Comparison of ENCODE assay signal across 27 cellular contexts in genomic region chr11:86416494-86416893, GRCh38. TPM values are rescaled to one million over a fixed set of nuclear protein-coding genes. Genes with fewer than 3 reads are reported as not detected.
DNase-seq lines count a peak whose midpoint lies in the region; ATAC-seq and TF ChIP-seq lines count a peak whose summit lies in the region.
"Had no signal": no experiment of that assay in that cellular context is flagged by ENCODE, and none has a peak within 500 bp of the region (broad histone marks: within the 10 kb centered on the region; RNA-seq: fewer than 3 reads in every experiment).

No MANE protein-coding gene starts in this region.

- H3K36me3 ChIP-seq in SK-N-SH (replicated peaks in 1 of 2; ENCODE audit: control insufficient read depth in 1 of 2, insufficient read depth in 2 of 2, low read length in 1 of 2): no peaks in the 10 kb centered on the region
- H3K36me3 ChIP-seq in aorta (ENCODE audit: control insufficient read depth in 1 of 2, insufficient read depth in 2 of 2, low read length in 1 of 2): no peaks in the 10 kb centered on the region
- H3K36me3 ChIP-seq: BE2C, pancreas had no signal

- H3K9me3 ChIP-seq in SK-N-SH (no peaks in the 10 kb centered on the region), aorta (ENCODE audit: control insufficient read depth, low read length) (no peaks in the 10 kb centered on the region)
- H3K9me3 ChIP-seq: BE2C, body of pancreas, pancreas had no signal

- ATAC-seq in SK-N-SH treated with all-trans-retinoic acid at 6 μM for 48 hours: 0 out of 3 replicates have a peak, but pooled peaks have one; percentile 16
- peak; percentile 26 for ATAC-seq in foreskin keratinocyte
- ATAC-seq in aorta (ENCODE audit: low FRiP score): no peak
- ATAC-seq: activated CD4-positive, CD25-positive, alpha-beta regulatory T cell treated with anti-CD3 and anti-CD28 coated beads, Interleukin-2, amount 50 U/mL, for 24 hours; body of pancreas; HCT116; naive thymus-derived CD8-positive, alpha-beta T cell; stimulated activated naive CD8-positive, alpha-beta T cell treated with anti-CD3 and anti-CD28 coated beads, Interleukin-15, amount 100 ng/mL, for 72 hours had no signal

- H3K79me2 ChIP-seq in SK-N-SH (ENCODE audit: insufficient read depth): no peaks in the 10 kb centered on the region

- DNase-seq in SK-N-SH: no peak
- DNase-seq in RPMI7951 (ENCODE audit: low read depth): peak; percentile 42
- DNase-seq in foreskin keratinocyte: peak in 1 of 2 donors; percentile 16
- no peak for DNase-seq in activated naive CD4-positive, alpha-beta T cell treated with anti-CD3 and anti-CD28 coated beads, Interleukin-2, amount 50 U/mL, for 16 hours
- no peak for DNase-seq in activated CD4-positive, alpha-beta T cell treated with anti-CD3 and anti-CD28 coated beads, Interleukin-2, amount 10 ng/mL, durations not matched to agents 24 days and 14 days
- no peak for DNase-seq in midbrain (lab: John Stamatoyannopoulos, UW)
- no peak for DNase-seq in aorta
- DNase-seq: activated naive CD8-positive, alpha-beta T cell treated with anti-CD3 and anti-CD28 coated beads for 36 hours; BE2C; body of pancreas; endodermal cell; GF-D8; hippocampal formation; islet precursor cell; naive thymus-derived CD8-positive, alpha-beta T cell; NCI-H1092; NCI-H2081 treated with DMSO at 0.1 percent for 48 hours; NCI-H510A treated with DMSO at 0.1 percent for 48 hours; pancreas; stimulated activated naive CD8-positive, alpha-beta T cell treated with anti-CD3 and anti-CD28 coated beads, Interleukin-15, amount 100 ng/mL, for 72 hours had no signal

- CTCF ChIA-PET in SK-N-SH (lab: Yijun Ruan, JAX): interaction anchor here (1.2 kb wide), 1 partner anchor 562 kb away, joined by 4 read pairs; the partner anchor contains the start of gene CCDC83

- no peak overlapping the region for H3K9ac ChIP-seq in SK-N-SH

- intact Hi-C loops in activated CD4-positive, alpha-beta T cell treated with anti-CD3 and anti-CD28 coated beads, Interleukin-2, amount 10 ng/mL, durations not matched to agents 24 days and 14 days (cut with micrococcal nuclease): no loop called here
- intact Hi-C loops in aorta (cut with DNase I): no loop called here

- POLR2A ChIA-PET in SK-N-SH (lab: Yijun Ruan, JAX): no interaction called here

- H3K27me3 Mint-ChIP-seq in activated CD4-positive, alpha-beta T cell treated with anti-CD3 and anti-CD28 coated beads, Interleukin-2, amount 10 ng/mL, durations not matched to agents 24 days and 14 days: no peaks in the 10 kb centered on the region
- H3K27me3 Mint-ChIP-seq: activated naive CD8-positive, alpha-beta T cell treated with anti-CD3 and anti-CD28 coated beads for 36 hours; IgD-negative memory B cell; naive thymus-derived CD8-positive, alpha-beta T cell; stimulated activated naive CD8-positive, alpha-beta T cell treated with anti-CD3 and anti-CD28 coated beads, Interleukin-15, amount 100 ng/mL, for 72 hours had no signal

- TF ChIP-seq CTCF in SK-N-SH (IDR thresholded peaks at IDR 0.05) (no peak), foreskin keratinocyte (conservative IDR thresholded peaks at IDR 0.05) (no peak)

- H3K27me3 ChIP-seq in SK-N-SH (ENCODE audit: insufficient read depth): no peaks in the 10 kb centered on the region
- no peaks in the 10 kb centered on the region for H3K27me3 ChIP-seq in foreskin keratinocyte
- H3K27me3 ChIP-seq in aorta (ENCODE audit: control insufficient read depth in 1 of 2, insufficient read depth in 2 of 2, low read length in 1 of 2): no peaks in the 10 kb centered on the region
- H3K27me3 ChIP-seq: BE2C, body of pancreas, pancreas had no signal

- H3K27ac ChIP-seq in SK-N-SH (ENCODE audit: low read depth in 2 of 2, low read length in 1 of 2) (no peak overlapping the region), foreskin keratinocyte (no peak overlapping the region), aorta (ENCODE audit: low read depth in 1 of 2, low read length in 2 of 2) (no peak overlapping the region)
- H3K27ac ChIP-seq: body of pancreas, pancreas had no signal

- H3K9me2 ChIP-seq in SK-N-SH: no peaks in the 10 kb centered on the region

- TF ChIP-seq EP300 in SK-N-SH (IDR thresholded peaks at IDR 0.05; ENCODE audit: borderline replicate concordance in 1 of 2, low read depth in 1 of 2, low read length in 1 of 2): no peak

- no peak overlapping the region for H3K4me3 Mint-ChIP-seq in activated CD4-positive, alpha-beta T cell treated with anti-CD3 and anti-CD28 coated beads, Interleukin-2, amount 10 ng/mL, durations not matched to agents 24 days and 14 days
- H3K4me3 Mint-ChIP-seq: activated naive CD8-positive, alpha-beta T cell treated with anti-CD3 and anti-CD28 coated beads for 36 hours; activated T-helper 1 cell treated with anti-CD3 and anti-CD28 coated beads, Interleukin-12 subunit alpha, Interleukin-12 subunit beta, Interleukin-2, Interleukin-4 antibody, amounts not matched to agents 30 ng/mL and 10 ng/mL and 1 ng/mL, durations not matched to agents 14 hours and 24 hours and 36 hours; endodermal cell; IgD-negative memory B cell; naive thymus-derived CD8-positive, alpha-beta T cell; stimulated activated naive CD8-positive, alpha-beta T cell treated with anti-CD3 and anti-CD28 coated beads, Interleukin-15, amount 100 ng/mL, for 72 hours had no signal

- H4K20me1 ChIP-seq in SK-N-SH (ENCODE audit: insufficient read depth): no peaks in the 10 kb centered on the region

- no peak for TF ChIP-seq RAD21 in SK-N-SH (IDR thresholded peaks at IDR 0.05; ENCODE audit: low read length)

- H3K4me3 ChIP-seq in SK-N-SH (ENCODE audit: low read depth in 2 of 2, low read length in 1 of 2) (no peak overlapping the region), aorta (ENCODE audit: low read length in 2 of 2) (no peak overlapping the region)
- H3K4me3 ChIP-seq: body of pancreas, pancreas had no signal

- H3K27ac Mint-ChIP-seq in activated CD4-positive, alpha-beta T cell treated with anti-CD3 and anti-CD28 coated beads, Interleukin-2, amount 10 ng/mL, durations not matched to agents 24 days and 14 days: no peak overlapping the region
- H3K27ac Mint-ChIP-seq: activated naive CD8-positive, alpha-beta T cell treated with anti-CD3 and anti-CD28 coated beads for 36 hours; activated T-helper 1 cell treated with anti-CD3 and anti-CD28 coated beads, Interleukin-12 subunit alpha, Interleukin-12 subunit beta, Interleukin-2, Interleukin-4 antibody, amounts not matched to agents 30 ng/mL and 10 ng/mL and 1 ng/mL, durations not matched to agents 14 hours and 24 hours and 36 hours; endodermal cell; IgD-negative memory B cell; naive thymus-derived CD8-positive, alpha-beta T cell had no signal

- H3K9me3 Mint-ChIP-seq in activated CD4-positive, alpha-beta T cell treated with anti-CD3 and anti-CD28 coated beads, Interleukin-2, amount 10 ng/mL, durations not matched to agents 24 days and 14 days: no peaks in the 10 kb centered on the region
- H3K9me3 Mint-ChIP-seq: activated naive CD8-positive, alpha-beta T cell treated with anti-CD3 and anti-CD28 coated beads for 36 hours; activated T-helper 1 cell treated with anti-CD3 and anti-CD28 coated beads, Interleukin-12 subunit alpha, Interleukin-12 subunit beta, Interleukin-2, Interleukin-4 antibody, amounts not matched to agents 30 ng/mL and 10 ng/mL and 1 ng/mL, durations not matched to agents 14 hours and 24 hours and 36 hours; endodermal cell; IgD-negative memory B cell; naive thymus-derived CD8-positive, alpha-beta T cell; stimulated activated naive CD8-positive, alpha-beta T cell treated with anti-CD3 and anti-CD28 coated beads, Interleukin-15, amount 100 ng/mL, for 72 hours had no signal

- no peaks in the 10 kb centered on the region for H3K36me3 Mint-ChIP-seq in activated CD4-positive, alpha-beta T cell treated with anti-CD3 and anti-CD28 coated beads, Interleukin-2, amount 10 ng/mL, durations not matched to agents 24 days and 14 days (ENCODE audit: low read depth)
- H3K36me3 Mint-ChIP-seq: activated naive CD8-positive, alpha-beta T cell treated with anti-CD3 and anti-CD28 coated beads for 36 hours had no signal

- H3K4me1 Mint-ChIP-seq in activated CD4-positive, alpha-beta T cell treated with anti-CD3 and anti-CD28 coated beads, Interleukin-2, amount 10 ng/mL, durations not matched to agents 24 days and 14 days: peaks cover 9% of the 10 kb centered on the region
- H3K4me1 Mint-ChIP-seq: naive thymus-derived CD8-positive, alpha-beta T cell had no signal

- H3F3A ChIP-seq in SK-N-SH (replicated peaks; ENCODE audit: insufficient read depth): no peaks in the 10 kb centered on the region

- H2AFZ ChIP-seq in SK-N-SH (ENCODE audit: low read depth): no peak overlapping the region; the same call in 1 of the 2 replicates

- H3K4me2 ChIP-seq in SK-N-SH: no peak overlapping the region

- WGBS in SK-N-SH (ENCODE audit: low lambda C conversion rate): 92% methylated on average over 1 of the region's 1 CpG
- 97 to 100% methylated on average over 1 of the region's 1 CpG for WGBS in aorta, 2 donors

- H3K4me1 ChIP-seq in SK-N-SH (ENCODE audit: control insufficient read depth in 1 of 2, insufficient read depth in 2 of 2, low read depth in 1 of 2, low read length in 1 of 2): no peaks in the 10 kb centered on the region
- H3K4me1 ChIP-seq in foreskin keratinocyte: peaks cover 11% of the 10 kb centered on the region
- H3K4me1 ChIP-seq in aorta (ENCODE audit: control insufficient read depth in 1 of 2, insufficient read depth in 2 of 2, low read length in 2 of 2): no peaks in the 10 kb centered on the region
- H3K4me1 ChIP-seq: BE2C, body of pancreas, pancreas had no signal

TF ChIP-seq in SK-N-SH treated with all-trans-retinoic acid at 6 μM for 48 hours, 23 proteins besides CTCF, POLR2A, EP300 and RAD21 (continues in another document):
- TF ChIP-seq ZC3H10 (CRISPR knock-in tag; IDR thresholded peaks at IDR 0.05) (no peak), ISL1 (CRISPR knock-in tag; IDR thresholded peaks at IDR 0.05) (no peak), ZNF70 (CRISPR knock-in tag; IDR thresholded peaks at IDR 0.05) (no peak)

TF ChIP-seq in SK-N-SH, 30 proteins besides CTCF, POLR2A, EP300 and RAD21 (continues in another document):
- TF ChIP-seq USF1 (IDR thresholded peaks at IDR 0.05; ENCODE audit: borderline replicate concordance, low read depth) (no peak), FOXM1 (IDR thresholded peaks at IDR 0.05; ENCODE audit: low read depth) (no peak)

RNA-seq across cellular contexts. Expression of gene CCDC81, which starts 41.8 kb away (rescaled TPM):
- polyA plus RNA-seq in SK-N-SH (2012; rRNA removed) (0.49 and 0.62 TPM in 2 replicates), foreskin keratinocyte (0.16 and 0.19 TPM in 2 replicates), aorta (1 to 10 TPM in 1 of 2 donors, under 1 TPM in 1; 0.63 to 7.0 TPM)
- 0.38 and 0.64 TPM in 2 replicates for polyA plus RNA-seq in SK-N-SH (2012; cell fraction: cytosol; rRNA removed)
- 1.8 and 2.0 TPM in 2 replicates for polyA plus RNA-seq in SK-N-SH (2012; cell fraction: nucleus; rRNA removed)
- total RNA-seq in RPMI7951 (2014; rRNA removed; shearing (Covaris generic)): 0.12 and 0.29 TPM in 2 replicates
- total RNA-seq in foreskin keratinocyte (0.14 and 0.17 TPM in 2 replicates), aorta (1 to 10 TPM; 1.5 to 3.1 TPM)
- 0.75 and 1.4 TPM in 2 replicates for total RNA-seq in activated CD4-positive, alpha-beta T cell treated with anti-CD3 and anti-CD28 coated beads, Interleukin-2, amount 10 ng/mL, durations not matched to agents 24 days and 14 days
- total RNA-seq: A172, SK-MEL-5 had no signal
- polyA plus RNA-seq: IgD-negative memory B cell had no signal
